Comparison of ENCODE assay signal across 20 cellular contexts in genomic region chr17:3925684-3926537, GRCh38. TPM values are rescaled to one million over a fixed set of nuclear protein-coding genes. Genes with fewer than 3 reads are reported as not detected.
DNase-seq lines count a peak whose midpoint lies in the region; ATAC-seq and TF ChIP-seq lines count a peak whose summit lies in the region.
"Had no signal": no experiment of that assay in that cellular context is flagged by ENCODE, and none has a peak within 500 bp of the region (broad histone marks: within the 10 kb centered on the region; RNA-seq: fewer than 3 reads in every experiment).

No MANE protein-coding gene starts in this region.

- no peak overlapping the region for H3K4me3 ChIP-seq in BLaER1
- H3K4me3 ChIP-seq in CD8-positive, alpha-beta memory T cell (ENCODE audit: low read length) = no peak overlapping the region
- no peak overlapping the region for H3K4me3 ChIP-seq in colonic mucosa
- no peak overlapping the region for H3K4me3 ChIP-seq in neuronal stem cell (ENCODE audit: low read length in 2 of 2)
- H3K4me3 ChIP-seq: dorsolateral prefrontal cortex, heart right ventricle, ovary, right lobe of liver, testis had no signal

- no peak for TF ChIP-seq CTCF in colonic mucosa (IDR thresholded peaks at IDR 0.05)

- H3K9me3 ChIP-seq in BLaER1 (no peaks in the 10 kb centered on the region), colonic mucosa (no peaks in the 10 kb centered on the region), neuronal stem cell (replicated peaks in 1 of 2; ENCODE audit: control insufficient read depth in 2 of 2, insufficient read depth in 1 of 2, low read depth in 1 of 2, low read length in 2 of 2) (no peaks in the 10 kb centered on the region)
- H3K9me3 ChIP-seq in CD8-positive, alpha-beta memory T cell (ENCODE audit: low read length) = no peaks in the 10 kb centered on the region
- H3K9me3 ChIP-seq: heart right ventricle, ovary, right lobe of liver, testis had no signal

- H3K9me3 Mint-ChIP-seq in CD8-positive, alpha-beta memory T cell = no peaks in the 10 kb centered on the region

- no peaks in the 10 kb centered on the region for H4K20me1 ChIP-seq in BLaER1

- no peak overlapping the region for H3K4me3 Mint-ChIP-seq in CD8-positive, alpha-beta memory T cell

- H3K27ac Mint-ChIP-seq in CD8-positive, alpha-beta memory T cell = peak overlapping the region in 7 of 8 donors; percentile 1 to 96 (median 20)

- peak overlapping the region; percentile 24; the same call in 1 of the 2 replicates for H3K9ac ChIP-seq in BLaER1
- H3K9ac ChIP-seq in colonic mucosa (ENCODE audit: low read depth in 2 of 2, low read length in 2 of 2) = peak overlapping the region; percentile 16 to 21
- H3K9ac ChIP-seq in neuronal stem cell (ENCODE audit: low read depth, low read length, poor library complexity) = no peak overlapping the region

- CTCF ChIA-PET in CD8-positive, alpha-beta memory T cell (lab: Charles Lee) = interaction anchor here (0.9 to 2.1 kb wide), 2 partner anchors 12 to 18 kb away, joined by 3 to 7 read pairs; no protein-coding TSS in a partner anchor

- no peak overlapping the region for H2BK15ac ChIP-seq in neuronal stem cell (ENCODE audit: low read length)

- no peaks in the 10 kb centered on the region for H3K27me3 Mint-ChIP-seq in CD8-positive, alpha-beta memory T cell

- POLR2A ChIA-PET in CD8-positive, alpha-beta memory T cell (lab: Charles Lee) = no interaction called here

- H2BK5ac ChIP-seq in neuronal stem cell (ENCODE audit: low read length) = peak overlapping the region; percentile 53

- intact Hi-C loops in colonic mucosa (cut with DNase I) = no loop called here

- peaks cover 0 to 64% (median 7%) of the 10 kb centered on the region in 3 donors for H3K36me3 Mint-ChIP-seq in CD8-positive, alpha-beta memory T cell

- H3K23ac ChIP-seq in neuronal stem cell (ENCODE audit: low read depth, low read length, poor library complexity) = peak overlapping the region; percentile 65

- no peak for DNase-seq in CD8-positive, alpha-beta memory T cell
- DNase-seq in colonic mucosa (no peak), neuronal stem cell (ENCODE audit: low spot score) (no peak), NCI-H526 (lab: John Stamatoyannopoulos, UW) (no peak)
- DNase-seq: activated CD4-positive, CD25-positive, alpha-beta regulatory T cell treated with anti-CD3 and anti-CD28 coated beads, Interleukin-2, amount 50 U/mL, for 72 hours; DND-41; dorsolateral prefrontal cortex; heart right ventricle; NCI-H1105; NCI-H2081 treated with DMSO at 0.1 percent for 48 hours; NCI-H510A treated with DMSO at 0.1 percent for 48 hours; ovary; right lobe of liver; stimulated activated CD4-positive, alpha-beta T cell treated with anti-CD3 and anti-CD28 coated beads, Interleukin-15, amount 100 ng/mL, for 24 hours; testis had no signal

- H2AFZ ChIP-seq in neuronal stem cell (ENCODE audit: low read length) = no peak overlapping the region

- H2BK120ac ChIP-seq in neuronal stem cell (ENCODE audit: low read depth, low read length) = no peak overlapping the region

- H3K79me1 ChIP-seq in neuronal stem cell (ENCODE audit: low read depth, low read length) = no peaks in the 10 kb centered on the region

- peaks cover 54% of the 10 kb centered on the region for H3K4me1 ChIP-seq in BLaER1
- no peaks in the 10 kb centered on the region for H3K4me1 ChIP-seq in CD8-positive, alpha-beta memory T cell (ENCODE audit: insufficient read depth, low read length)
- H3K4me1 ChIP-seq in colonic mucosa = no peaks in the 10 kb centered on the region
- peaks cover 10 to 12% of the 10 kb centered on the region in 2 donors for H3K4me1 ChIP-seq in neuronal stem cell (ENCODE audit: control insufficient read depth in 2 of 2, insufficient read depth in 1 of 2, low read depth in 1 of 2, low read length in 2 of 2)
- H3K4me1 ChIP-seq: right lobe of liver, testis had no signal

- H3K4me2 ChIP-seq in BLaER1 = peak overlapping the region; percentile 9; the same call in 1 of the 2 replicates
- no peak overlapping the region for H3K4me2 ChIP-seq in neuronal stem cell (ENCODE audit: insufficient read depth, low read length, poor library complexity, severe bottlenecking)

- no peak overlapping the region for H2BK12ac ChIP-seq in neuronal stem cell (ENCODE audit: low read length)

- H3K14ac ChIP-seq in neuronal stem cell (ENCODE audit: low read length) = no peak overlapping the region

- H3K4ac ChIP-seq in neuronal stem cell (ENCODE audit: low read length) = no peak overlapping the region

- H3K27me3 ChIP-seq in BLaER1 (no peaks in the 10 kb centered on the region), colonic mucosa (no peaks in the 10 kb centered on the region), neuronal stem cell (ENCODE audit: control insufficient read depth in 3 of 3, insufficient read depth in 3 of 3, low read depth in 1 of 3, low read length in 3 of 3) (peaks cover 0 to 45% (median 0%) of the 10 kb centered on the region in 3 experiments)
- no peaks in the 10 kb centered on the region for H3K27me3 ChIP-seq in CD8-positive, alpha-beta memory T cell (ENCODE audit: insufficient read depth, low read length, poor library complexity, severe bottlenecking)
- H3K27me3 ChIP-seq: dorsolateral prefrontal cortex, heart right ventricle, ovary, right lobe of liver, testis had no signal

- peak overlapping the region; percentile 43 for H2AK5ac ChIP-seq in neuronal stem cell (ENCODE audit: low read depth, low read length)

- H3K27ac ChIP-seq in BLaER1 = 0 out of 2 replicates have a peak overlapping the region, but pooled peaks have one; percentile 35
- no peak overlapping the region for H3K27ac ChIP-seq in CD8-positive, alpha-beta memory T cell (ENCODE audit: low read depth, low read length)
- H3K27ac ChIP-seq in colonic mucosa = no peak overlapping the region
- no peak overlapping the region for H3K27ac ChIP-seq in neuronal stem cell (replicated peaks; ENCODE audit: low read length)
- H3K27ac ChIP-seq: dorsolateral prefrontal cortex, heart right ventricle, right lobe of liver, testis had no signal

- H3K18ac ChIP-seq in neuronal stem cell (ENCODE audit: low read length) = peak overlapping the region; percentile 57

- no peak overlapping the region for H4K8ac ChIP-seq in neuronal stem cell (ENCODE audit: low read depth, low read length)

- peaks cover 0 to 4% (median 0%) of the 10 kb centered on the region in 3 donors for H3K4me1 Mint-ChIP-seq in CD8-positive, alpha-beta memory T cell

- WGBS in neuronal stem cell (ENCODE audit: extremely low coverage in 2 of 2, insufficient read length in 2 of 2, insufficient replicate concordance in 1 of 2), 2 donors = no CpG with 5 or more reads among the region's 18 CpGs

- ATAC-seq in GM21390 (IDR thresholded peaks at IDR 0.05; ENCODE audit: unreplicated experiment) (no peak), GM18868 (IDR thresholded peaks at IDR 0.05; ENCODE audit: unreplicated experiment) (no peak)
- ATAC-seq: HCT116, heart right ventricle, right lobe of liver had no signal

- peaks cover 63% of the 10 kb centered on the region for H3K36me3 ChIP-seq in BLaER1
- H3K36me3 ChIP-seq in CD8-positive, alpha-beta memory T cell (ENCODE audit: insufficient read depth, low read length) = peaks cover 32% of the 10 kb centered on the region
- H3K36me3 ChIP-seq in colonic mucosa = no peaks in the 10 kb centered on the region
- H3K36me3 ChIP-seq in neuronal stem cell (replicated peaks in 1 of 2; ENCODE audit: control insufficient read depth in 2 of 2, insufficient read depth in 2 of 2, low read length in 2 of 2) = no peaks in the 10 kb centered on the region
- H3K36me3 ChIP-seq: ovary, right lobe of liver had no signal

- H4K91ac ChIP-seq in neuronal stem cell (ENCODE audit: low read depth, low read length, poor library complexity) = no peak overlapping the region

RNA-seq across cellular contexts. Expression of gene P2RX1, which starts 9.6 kb away (rescaled TPM):
- under 1 TPM; 0.13 to 0.22 TPM for total RNA-seq in CD8-positive, alpha-beta memory T cell
- polyA plus RNA-seq in CD8-positive, alpha-beta memory T cell = not detected
- 1 to 10 TPM; 2.7 to 4.8 TPM for total RNA-seq in colonic mucosa
- polyA plus RNA-seq in neuronal stem cell (2013, experiment 1 of 2) = not detected
- polyA plus RNA-seq in neuronal stem cell (2013, experiment 2 of 2) = not detected
- total RNA-seq: RPMI7951 had no signal

RNA-seq across cellular contexts. Expression of gene CAMKK1, which starts 33.1 kb away (rescaled TPM):
- 1 to 10 TPM; 2.3 to 2.7 TPM for total RNA-seq in CD8-positive, alpha-beta memory T cell
- 1.1 TPM for polyA plus RNA-seq in CD8-positive, alpha-beta memory T cell
- total RNA-seq in colonic mucosa = 1 to 10 TPM; 3.6 to 7.2 TPM
- polyA plus RNA-seq in neuronal stem cell (2013, experiment 1 of 2) = 4.8 TPM
- polyA plus RNA-seq in neuronal stem cell (2013, experiment 2 of 2) = 5.0 TPM

RNA-seq across cellular contexts. Expression of gene ATP2A3, which starts 38.3 kb away (rescaled TPM):
- total RNA-seq in CD8-positive, alpha-beta memory T cell = 100 to 1,000 TPM; 108 to 111 TPM
- polyA plus RNA-seq in CD8-positive, alpha-beta memory T cell = 105 TPM
- 100 to 1,000 TPM; 197 to 308 TPM for total RNA-seq in colonic mucosa
- polyA plus RNA-seq in neuronal stem cell (2013, experiment 1 of 2) = 1.7 TPM
- polyA plus RNA-seq in neuronal stem cell (2013, experiment 2 of 2) = 2.6 TPM
